24 cellular contexts compared by ENCODE assay signal in genomic region chr12:27447761-27448160, GRCh38. TPM values are rescaled to one million over a fixed set of nuclear protein-coding genes. Genes with fewer than 3 reads are reported as not detected.
DNase-seq lines count a peak whose midpoint lies in the region; ATAC-seq and TF ChIP-seq lines count a peak whose summit lies in the region.
"Had no signal": no experiment of that assay in that cellular context is flagged by ENCODE, and none has a peak within 500 bp of the region (broad histone marks: within the 10 kb centered on the region; RNA-seq: fewer than 3 reads in every experiment).

No MANE protein-coding gene starts in this region.

- BruUV-seq in Caco-2 (replicated peaks; lab: Mats Ljungman, UMichigan), result no TSS peak

- no peak for DNase-seq in Caco-2
- no peak for DNase-seq in neural crest cell (ENCODE audit: low read depth, low spot score)
- DNase-seq in NCI-H2227 (lab: John Stamatoyannopoulos, UW; ENCODE audit: unreplicated experiment), result no peak
- no peak for DNase-seq in NOMO-1 treated with dmso at 0.1 percent for 144 hours (lab: John Stamatoyannopoulos, UW; ENCODE audit: unreplicated experiment)
- DNase-seq: 8988T; ACHN; BE2C; CD4-positive, alpha-beta T cell; CD8-positive, alpha-beta T cell; DMS 273 treated with DMSO at 0.1 percent for 48 hours; DMS153; DMS53; DMS79; DND-41; EL; GDM1 had no signal

- intact Hi-C loops in Caco-2 (cut with micrococcal nuclease; ENCODE audit: unreplicated experiment), result no loop called here

- no peak overlapping the region for H3K27ac ChIP-seq in BLaER1
- H3K27ac ChIP-seq: BLaER1 treated with 17β-estradiol and CSF1 and Interleukin-3, amounts not matched to agents 10 nM and 100 nM; C4-2B had no signal

- TF ChIP-seq CTCF in Caco-2 (IDR thresholded peaks at IDR 0.05; ENCODE audit: insufficient read depth in 1 of 2, low read depth in 1 of 2, low read length in 1 of 2, severe bottlenecking in 1 of 2, unreplicated experiment in 1 of 2) (no peak), neural crest cell (conservative IDR thresholded peaks at IDR 0.05) (no peak)

- no peak overlapping the region for H3K9ac ChIP-seq in BLaER1
- H3K9ac ChIP-seq: BLaER1 treated with 17β-estradiol and CSF1 and Interleukin-3, amounts not matched to agents 10 nM and 100 nM had no signal

- H3K27me3 ChIP-seq in BLaER1, result no peaks in the 10 kb centered on the region
- H3K27me3 ChIP-seq in Caco-2 (replicated peaks; ENCODE audit: control insufficient read depth, insufficient read depth, low read length), result no peaks in the 10 kb centered on the region
- H3K27me3 ChIP-seq: BE2C; BLaER1 treated with 17β-estradiol and CSF1 and Interleukin-3, amounts not matched to agents 10 nM and 100 nM had no signal

- H3K9me3 ChIP-seq in BLaER1 (peaks cover 21% of the 10 kb centered on the region), Caco-2 (peaks cover 7% of the 10 kb centered on the region; the same call in 1 of the 2 replicates)
- H3K9me3 ChIP-seq: BE2C had no signal

- no peaks in the 10 kb centered on the region for H4K20me1 ChIP-seq in BLaER1
- H4K20me1 ChIP-seq: BLaER1 treated with 17β-estradiol and CSF1 and Interleukin-3, amounts not matched to agents 10 nM and 100 nM had no signal

- peaks cover 15% of the 10 kb centered on the region for H3K9me3 Mint-ChIP-seq in Caco-2 (ENCODE audit: unreplicated experiment)
- peaks cover 5% of the 10 kb centered on the region for H3K9me3 Mint-ChIP-seq in neural crest cell

- H3K27ac Mint-ChIP-seq in Caco-2 (ENCODE audit: unreplicated experiment), result peak overlapping the region; percentile 1
- peak overlapping the region; percentile 72 for H3K27ac Mint-ChIP-seq in neural crest cell (ENCODE audit: unreplicated experiment)
- H3K27ac Mint-ChIP-seq: CD4-positive, alpha-beta T cell; CD8-positive, alpha-beta T cell had no signal

- H3K36me3 ChIP-seq in BLaER1 (no peaks in the 10 kb centered on the region), Caco-2 (ENCODE audit: control insufficient read depth, insufficient read depth, low read length) (no peaks in the 10 kb centered on the region)
- H3K36me3 ChIP-seq: BE2C; BLaER1 treated with 17β-estradiol and CSF1 and Interleukin-3, amounts not matched to agents 10 nM and 100 nM had no signal

- no peaks in the 10 kb centered on the region for H3K36me3 Mint-ChIP-seq in Caco-2 (ENCODE audit: insufficient read depth, unreplicated experiment)
- H3K36me3 Mint-ChIP-seq in neural crest cell (ENCODE audit: low read depth), result no peaks in the 10 kb centered on the region
- H3K36me3 Mint-ChIP-seq: CD8-positive, alpha-beta T cell had no signal

- ATAC-seq in GM21529 (IDR thresholded peaks at IDR 0.05; ENCODE audit: unreplicated experiment), result no peak
- ATAC-seq: CD8-positive, alpha-beta T cell; GM12878 had no signal

- no peaks in the 10 kb centered on the region for H3K27me3 Mint-ChIP-seq in Caco-2 (ENCODE audit: insufficient read depth, unreplicated experiment)
- H3K27me3 Mint-ChIP-seq in neural crest cell (ENCODE audit: low read depth), result no peaks in the 10 kb centered on the region

- H3K4me3 ChIP-seq in BLaER1 (no peak overlapping the region), Caco-2 (ENCODE audit: low read depth, low read length) (no peak overlapping the region)
- H3K4me3 ChIP-seq: BLaER1 treated with 17β-estradiol and CSF1 and Interleukin-3, amounts not matched to agents 10 nM and 100 nM; GM12878 had no signal

- POLR2A ChIA-PET in Caco-2 (lab: Charles Lee), result interaction anchor here (0.6 kb wide), 1 partner anchor 210 kb away, joined by 4 read pairs; no protein-coding TSS in a partner anchor

- H3K4me1 ChIP-seq in BLaER1 (peaks cover 26% of the 10 kb centered on the region), Caco-2 (peaks cover 16% of the 10 kb centered on the region)
- H3K4me1 ChIP-seq: BE2C had no signal

- H3K4me2 ChIP-seq in BLaER1, result 0 out of 2 replicates have a peak overlapping the region, but pooled peaks have one; percentile 6
- H3K4me2 ChIP-seq: BLaER1 treated with 17β-estradiol and CSF1 and Interleukin-3, amounts not matched to agents 10 nM and 100 nM had no signal

- peaks cover 6% of the 10 kb centered on the region for H3K4me1 Mint-ChIP-seq in Caco-2 (ENCODE audit: low read depth, unreplicated experiment)
- H3K4me1 Mint-ChIP-seq in neural crest cell, result no peaks in the 10 kb centered on the region

- CTCF ChIA-PET in Caco-2 (lab: Charles Lee), result no interaction called here

- H3K4me3 Mint-ChIP-seq in Caco-2 (ENCODE audit: unreplicated experiment), result no peak overlapping the region
- no peak overlapping the region for H3K4me3 Mint-ChIP-seq in neural crest cell
- H3K4me3 Mint-ChIP-seq: CD4-positive, alpha-beta T cell; CD8-positive, alpha-beta T cell had no signal

RNA-seq across cellular contexts. Expression of gene SMCO2, which starts 1.2 kb away (rescaled TPM):
- total RNA-seq in Caco-2 (2022) (0.93 and 1.2 TPM in 2 replicates), neural crest cell (not detected in 2 replicates)
- total RNA-seq: A673; CD4-positive, alpha-beta T cell; CD8-positive, alpha-beta T cell; Daoy; G401 had no signal
